ENCODE assay signal across 26 cellular contexts in genomic region chr4:37478151-37478550, GRCh38.
DNase-seq lines count a peak whose midpoint lies in the region; ATAC-seq, FAIRE-seq and TF ChIP-seq lines count a peak whose summit lies in the region.
"Had no signal": no experiment of that assay in that cellular context is flagged by ENCODE, and none has a peak within 500 bp of the region (broad histone marks: within the 10 kb centered on the region; RNA-seq: fewer than 3 reads in every experiment).

No MANE protein-coding gene starts in this region.

- 25 to 27% methylated on average over 6 of the region's 6 CpGs for WGBS in pancreas, 2 donors
- WGBS in smooth muscle cell (ENCODE audit: low lambda C conversion rate): 93% methylated on average over 6 of the region's 6 CpGs

- H3K36me3 ChIP-seq in pancreas: no peaks in the 10 kb centered on the region
- no peaks in the 10 kb centered on the region for H3K36me3 ChIP-seq in ascending aorta
- no peaks in the 10 kb centered on the region for H3K36me3 ChIP-seq in smooth muscle cell (ENCODE audit: low read depth)
- H3K36me3 ChIP-seq: BE2C; BLaER1 treated with 17β-estradiol and CSF1 and Interleukin-3, amounts not matched to agents 10 nM and 100 nM had no signal

- intact Hi-C loops in pancreas (cut with DNase I): no loop called here
- intact Hi-C loops in ascending aorta (cut with DNase I): no loop called here

- FAIRE-seq in islet of Langerhans (lab: Jason Lieb, UNC) (peak; percentile 76), pancreas (lab: Jason Lieb, UNC) (no peak)
- FAIRE-seq: A549, G401.6, GM12892, GM19239 had no signal

- no peak overlapping the region for H2AFZ ChIP-seq in smooth muscle cell (ENCODE audit: low read depth)
- H2AFZ ChIP-seq: GM23338 had no signal

- H3K9ac ChIP-seq in smooth muscle cell (ENCODE audit: low read depth): no peak overlapping the region
- H3K9ac ChIP-seq: BLaER1 treated with 17β-estradiol and CSF1 and Interleukin-3, amounts not matched to agents 10 nM and 100 nM had no signal

- no peaks in the 10 kb centered on the region for H3F3A ChIP-seq in smooth muscle cell (ENCODE audit: low read depth)

- peaks cover 0 to 42% (median 27%) of the 10 kb centered on the region in 3 donors for H3K4me1 ChIP-seq in pancreas
- H3K4me1 ChIP-seq in ascending aorta: no peaks in the 10 kb centered on the region
- H3K4me1 ChIP-seq in smooth muscle cell (ENCODE audit: low read depth): no peaks in the 10 kb centered on the region
- H3K4me1 ChIP-seq: A549, BE2C had no signal

- no peaks in the 10 kb centered on the region for H3K79me2 ChIP-seq in smooth muscle cell (ENCODE audit: low read depth)

- ATAC-seq in pancreas: peak; percentile 45 to 84 (median 68)
- ATAC-seq: A549, GM23338, HCT116 had no signal

- H3K27ac ChIP-seq in 22Rv1: peak overlapping the region; percentile 66
- H3K27ac ChIP-seq in pancreas: peak overlapping the region in 1 of 4 donors; percentile 50
- no peak overlapping the region for H3K27ac ChIP-seq in ascending aorta
- H3K27ac ChIP-seq in smooth muscle cell (ENCODE audit: low read depth): no peak overlapping the region
- H3K27ac ChIP-seq: A549; BLaER1 treated with 17β-estradiol and CSF1 and Interleukin-3, amounts not matched to agents 10 nM and 100 nM had no signal

- H3K4me2 ChIP-seq in smooth muscle cell: no peak overlapping the region
- H3K4me2 ChIP-seq: A549; BLaER1 treated with 17β-estradiol and CSF1 and Interleukin-3, amounts not matched to agents 10 nM and 100 nM; GM23338 had no signal

- H3K9me3 ChIP-seq in pancreas (no peaks in the 10 kb centered on the region), ascending aorta (no peaks in the 10 kb centered on the region), smooth muscle cell (replicated peaks; ENCODE audit: low read depth) (no peaks in the 10 kb centered on the region)
- H3K9me3 ChIP-seq: A549, BE2C had no signal

- TF ChIP-seq CTCF in 22Rv1 (IDR thresholded peaks at IDR 0.05) (no peak), LNCaP clone FGC (IDR thresholded peaks at IDR 0.05; ENCODE audit: control insufficient read depth, extremely low read depth, insufficient read depth) (no peak), pancreas (IDR thresholded peaks at IDR 0.05) (no peak), ascending aorta (IDR thresholded peaks at IDR 0.05) (no peak), smooth muscle cell (IDR thresholded peaks at IDR 0.05; ENCODE audit: borderline replicate concordance, insufficient read depth, poor library complexity, severe bottlenecking) (no peak)

- no peaks in the 10 kb centered on the region for H3K27me3 ChIP-seq in pancreas
- no peaks in the 10 kb centered on the region for H3K27me3 ChIP-seq in ascending aorta
- no peaks in the 10 kb centered on the region for H3K27me3 ChIP-seq in smooth muscle cell (ENCODE audit: low read depth)
- H3K27me3 ChIP-seq: BE2C; BLaER1 treated with 17β-estradiol and CSF1 and Interleukin-3, amounts not matched to agents 10 nM and 100 nM had no signal

- H3K4me3 ChIP-seq in LNCaP clone FGC (ENCODE audit: low read depth, low read length) (no peak overlapping the region), pancreas (no peak overlapping the region), ascending aorta (no peak overlapping the region), smooth muscle cell (no peak overlapping the region)
- H3K4me3 ChIP-seq: A549; BLaER1 treated with 17β-estradiol and CSF1 and Interleukin-3, amounts not matched to agents 10 nM and 100 nM; GM23338 had no signal

- peak; percentile 23 for DNase-seq in LNCaP clone FGC (ENCODE audit: low read depth)
- no peak for DNase-seq in pancreas
- DNase-seq in ascending aorta (ENCODE audit: low spot score in 2 of 2): no peak
- no peak for DNase-seq in NCI-H2107 (lab: John Stamatoyannopoulos, UW)
- DNase-seq in activated CD4-positive, CD25-positive, alpha-beta regulatory T cell treated with anti-CD3 and anti-CD28 coated beads, Interleukin-2, amount 50 U/mL, for 72 hours: no peak
- no peak for DNase-seq in smooth muscle cell (lab: John Stamatoyannopoulos, UW; ENCODE audit: unreplicated experiment)
- DNase-seq: 8988T; ACHN; AML-193; BE2C; CD4-positive, alpha-beta T cell; CD8-positive, alpha-beta memory T cell; COR-L47; DMS153; DND-41; H9; HFFc6 had no signal

- no peaks in the 10 kb centered on the region for H4K20me1 ChIP-seq in smooth muscle cell (ENCODE audit: low read depth)
- H4K20me1 ChIP-seq: BLaER1 treated with 17β-estradiol and CSF1 and Interleukin-3, amounts not matched to agents 10 nM and 100 nM had no signal
